In the genomic region with DNA sequence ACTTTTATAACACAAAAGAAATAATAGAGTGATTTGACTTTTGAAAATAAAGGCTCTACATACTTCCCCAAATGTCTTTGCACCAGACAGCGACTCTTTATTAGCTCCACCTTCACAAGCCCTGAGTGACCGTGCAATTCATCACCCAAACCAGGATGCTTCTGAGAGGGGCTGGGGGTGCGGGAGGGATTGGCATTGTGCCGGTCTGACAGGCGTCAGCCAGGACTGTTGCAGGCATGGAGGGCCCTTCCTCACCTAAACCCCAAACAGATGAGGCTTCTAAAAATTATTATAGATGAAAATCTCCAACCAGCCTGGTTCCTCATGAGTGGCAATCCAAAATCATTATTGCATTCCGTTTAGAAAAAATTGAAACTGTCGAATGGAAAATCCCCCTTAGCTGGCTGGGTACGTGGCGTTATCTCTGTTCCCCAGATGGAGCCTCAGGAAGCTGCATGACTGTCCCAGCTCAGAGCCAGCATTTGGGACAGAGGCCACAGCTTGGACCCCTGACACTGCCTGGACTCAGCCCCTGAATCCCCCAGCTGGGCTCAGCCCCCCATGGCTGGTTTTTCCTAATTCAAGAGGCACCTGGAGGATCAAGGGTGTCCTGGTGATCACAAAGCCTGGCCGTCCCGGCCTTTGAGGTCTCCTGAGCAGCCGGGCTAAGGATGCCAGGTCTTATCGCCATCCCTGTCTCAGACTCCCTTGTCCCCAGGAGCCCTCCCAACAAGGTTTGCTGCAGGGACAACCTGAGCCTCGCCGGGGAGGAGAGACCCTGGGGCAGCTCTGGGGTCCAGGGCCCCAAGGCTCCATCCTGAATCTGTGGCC, we compare ENCODE assay signal across 26 cellular contexts.
"Had no signal": no experiment of that assay in that cellular context is flagged by ENCODE, and none has a peak within 500 bp of the region (broad histone marks: within the 10 kb centered on the region; RNA-seq: fewer than 3 reads in every experiment).

No MANE protein-coding gene starts in this region.

- H3K9me3 ChIP-seq: pancreas, prostate gland had no signal

- H3K79me2 ChIP-seq: hepatocyte had no signal

- H2AFZ ChIP-seq: hepatocyte had no signal

- DNase-seq: activated CD4-positive, alpha-beta T cell treated with anti-CD3 and anti-CD28 coated beads, Interleukin-2, amount 50 U/mL, for 1 hour; activated CD8-positive, alpha-beta T cell treated with anti-CD3 and anti-CD28 coated beads for 36 hours; activated naive CD4-positive, alpha-beta T cell; activated T-cell treated with anti-CD3 and anti-CD28 coated beads, Interleukin-2, amount 50 U/mL, for 4 hours; islet precursor cell; left colon; mammary epithelial cell; nucleus accumbens; pancreas; retina; stimulated activated CD4-positive, alpha-beta T cell treated with anti-CD3 and anti-CD28 coated beads, Interleukin-4, amount 100 ng/mL, for 24 hours; T-helper 17 cell; trophoblast cell had no signal

- H3K36me3 ChIP-seq: pancreas, prostate gland, thoracic aorta had no signal

- H3K4me2 ChIP-seq: hepatocyte had no signal

- FAIRE-seq: bronchial epithelial cell, endometrium, frontal cortex, pancreas, urothelium cell line had no signal

- ATAC-seq: activated CD4-positive, CD25-positive, alpha-beta regulatory T cell treated with anti-CD3 and anti-CD28 coated beads, Interleukin-2, amount 50 U/mL, for 24 hours; activated CD8-positive, alpha-beta T cell treated with anti-CD3 and anti-CD28 coated beads for 36 hours; activated naive CD4-positive, alpha-beta T cell treated with anti-CD3 and anti-CD28 coated beads, Interleukin-2, amount 50 U/mL, for 72 hours; activated T-cell treated with anti-CD3 and anti-CD28 coated beads, Interleukin-2, amount 50 U/mL, for 4 hours; left colon; pancreas; sciatic nerve; T-helper 17 cell had no signal

- H3K27ac ChIP-seq: epithelial cell of prostate, hepatocyte, pancreas, prostate gland, skin epidermis, thoracic aorta, VCaP had no signal

- H3K4me3 ChIP-seq: hepatocyte, pancreas, prostate gland, skin epidermis, thoracic aorta had no signal

- H3K27me3 ChIP-seq: hepatocyte, pancreas had no signal

- H3K4me1 ChIP-seq: pancreas, prostate gland had no signal
